ENCODE assay signal across 25 cellular contexts in the genomic region with DNA sequence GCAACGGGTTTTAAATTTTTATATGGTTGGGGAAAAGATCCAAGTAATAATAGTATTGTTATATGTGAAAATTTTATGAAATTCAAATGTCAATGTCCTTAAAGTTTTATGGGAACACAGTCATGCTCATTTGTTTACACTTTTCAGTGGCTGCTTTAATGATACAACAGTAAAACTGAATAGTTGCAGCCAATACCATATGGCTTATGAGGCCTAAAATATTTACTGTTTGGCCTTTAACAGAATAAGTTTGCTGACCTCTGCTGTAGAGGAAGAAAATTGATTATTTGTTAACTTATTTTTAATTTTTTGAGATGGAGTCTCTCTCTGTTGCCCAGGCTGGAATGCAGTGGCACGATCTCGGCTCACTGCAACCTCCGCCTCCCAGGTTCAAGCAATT. TPM values are rescaled to one million over a fixed set of nuclear protein-coding genes. Genes with fewer than 3 reads are reported as not detected.
"Had no signal": no experiment of that assay in that cellular context is flagged by ENCODE, and none has a peak within 500 bp of the region (broad histone marks: within the 10 kb centered on the region; RNA-seq: fewer than 3 reads in every experiment).

No MANE protein-coding gene starts in this region.

- H3K27ac ChIP-seq: RWPE1 had no signal

- H3K9me3 ChIP-seq: SK-N-SH had no signal

- H3K9me2 ChIP-seq: SK-N-SH had no signal

- H3K9ac ChIP-seq: SK-N-SH had no signal

- DNase-seq: KBM-7, MM.1S, MV-4-11, NCI-H1048, NCI-H1105, NCI-H1417, NCI-H146, NCI-H1694 treated with DMSO at 0.1 percent for 48 hours, NCI-H1930, NCI-H2081, NCI-H2107, NCI-H2227 treated with DMSO at 0.1 percent for 48 hours, NCI-H524, NCI-H526 treated with DMSO at 0.1 percent for 48 hours, NCI-H748 treated with DMSO at 0.1 percent for 48 hours, SHP77, SK-N-SH, SW 1271 had no signal

- H3K4me2 ChIP-seq: SK-N-SH had no signal

- ATAC-seq: Panc1 had no signal

RNA-seq across cellular contexts. Expression of gene USP50, which starts 44.7 kb away (rescaled TPM):
- total RNA-seq: HT-29, LHCN-M2, M059J, NCI-H460, SK-MEL-5 had no signal
